In genomic region chr9:124134526-124134925, GRCh38 we compare ENCODE assay signal across 25 cellular contexts.
"Had no signal": no experiment of that assay in that cellular context is flagged by ENCODE, and none has a peak within 500 bp of the region (broad histone marks: within the 10 kb centered on the region; RNA-seq: fewer than 3 reads in every experiment).

No MANE protein-coding gene starts in this region.

- H3K9me3 ChIP-seq: testis, transverse colon had no signal

- H3K27me3 Mint-ChIP-seq: activated B cell treated with CpG ODN at 0.5 μM for 24 hours had no signal

- H3K9me3 Mint-ChIP-seq: activated B cell treated with CpG ODN at 0.5 μM for 24 hours; activated CD8-positive, alpha-beta T cell treated with anti-CD3 and anti-CD28 coated beads for 36 hours; activated naive CD4-positive, alpha-beta T cell treated with anti-CD3 and anti-CD28 coated beads for 36 hours; activated naive CD8-positive, alpha-beta T cell treated with anti-CD3 and anti-CD28 coated beads, Interleukin-2, amount 10 ng/mL, durations not matched to agents 7 days and 5 days; activated T-helper 2 cell treated with anti-CD3 and anti-CD28 coated beads, Interferon-gamma antibody, Interleukin-2, Interleukin-4, amounts not matched to agents 10 μg/mL and 5 μg/mL and 100 μg/mL, durations not matched to agents 14 hours and 24 hours and 36 hours; neural crest cell; T-helper 2 cell treated with Interferon-gamma antibody and Interleukin-4, amounts not matched to agents 5 μg/mL and 100 μg/mL, for 36 hours had no signal

- H3K4me1 Mint-ChIP-seq: activated CD8-positive, alpha-beta memory T cell treated with anti-CD3 and anti-CD28 coated beads, Interleukin-2, amount 10 ng/mL, durations not matched to agents 7 days and 5 days; activated naive CD8-positive, alpha-beta T cell treated with anti-CD3 and anti-CD28 coated beads, Interleukin-2, amount 10 ng/mL, durations not matched to agents 7 days and 5 days; neural crest cell had no signal

- H3K9ac ChIP-seq: parathyroid adenoma had no signal

- ATAC-seq: activated CD8-positive, alpha-beta memory T cell treated with anti-CD3 and anti-CD28 coated beads, Interleukin-2, amount 10 ng/mL, durations not matched to agents 7 days and 5 days; activated CD8-positive, alpha-beta T cell treated with anti-CD3 and anti-CD28 coated beads for 36 hours; naive thymus-derived CD8-positive, alpha-beta T cell had no signal

- H3K27me3 ChIP-seq: brain microvascular endothelial cell, dorsolateral prefrontal cortex, testis, transverse colon had no signal

- H3K27ac ChIP-seq: brain microvascular endothelial cell, coronary artery, dorsolateral prefrontal cortex, parathyroid adenoma, testis, transverse colon had no signal

- H3K36me3 Mint-ChIP-seq: activated CD8-positive, alpha-beta memory T cell treated with anti-CD3 and anti-CD28 coated beads, Interleukin-2, amount 10 ng/mL, durations not matched to agents 7 days and 5 days; activated naive CD8-positive, alpha-beta T cell treated with anti-CD3 and anti-CD28 coated beads, Interleukin-2, amount 10 ng/mL, durations not matched to agents 7 days and 5 days; naive thymus-derived CD8-positive, alpha-beta T cell had no signal

- H3K4me1 ChIP-seq: parathyroid adenoma, testis, transverse colon had no signal

- H3K4me3 ChIP-seq: coronary artery, dorsolateral prefrontal cortex, testis, transverse colon had no signal

- H3K27ac Mint-ChIP-seq: activated B cell treated with CpG ODN at 0.5 μM for 24 hours; activated CD8-positive, alpha-beta memory T cell treated with anti-CD3 and anti-CD28 coated beads, Interleukin-2, amount 10 ng/mL, durations not matched to agents 7 days and 5 days; activated CD8-positive, alpha-beta T cell treated with anti-CD3 and anti-CD28 coated beads for 36 hours; activated naive CD4-positive, alpha-beta T cell treated with anti-CD3 and anti-CD28 coated beads for 36 hours; activated naive CD8-positive, alpha-beta T cell treated with anti-CD3 and anti-CD28 coated beads, Interleukin-2, amount 10 ng/mL, durations not matched to agents 7 days and 5 days; activated T-helper 2 cell treated with anti-CD3 and anti-CD28 coated beads, Interferon-gamma antibody, Interleukin-2, Interleukin-4, amounts not matched to agents 10 μg/mL and 5 μg/mL and 100 μg/mL, durations not matched to agents 14 hours and 24 hours and 36 hours; T-helper 2 cell treated with Interferon-gamma antibody and Interleukin-4, amounts not matched to agents 5 μg/mL and 100 μg/mL, for 36 hours had no signal

- DNase-seq: activated B cell treated with CpG ODN at 0.5 μM for 24 hours; activated CD4-positive, alpha-beta T cell treated with anti-CD3 and anti-CD28 coated beads, Interleukin-2, amount 50 U/mL, for 1 hour; activated CD8-positive, alpha-beta memory T cell treated with anti-CD3 and anti-CD28 coated beads, Interleukin-2, amount 10 ng/mL, durations not matched to agents 7 days and 5 days; activated CD8-positive, alpha-beta T cell treated with anti-CD3 and anti-CD28 coated beads for 36 hours; activated naive CD4-positive, alpha-beta T cell treated with anti-CD3 and anti-CD28 coated beads for 36 hours; activated naive CD8-positive, alpha-beta T cell treated with anti-CD3 and anti-CD28 coated beads, Interleukin-2, amount 10 ng/mL, durations not matched to agents 7 days and 5 days; activated T-cell treated with anti-CD3 and anti-CD28 coated beads, Interleukin-2, amount 50 U/mL, for 48 hours; amniotic stem cell; brain microvascular endothelial cell; dorsolateral prefrontal cortex; effector memory CD4-positive, alpha-beta T cell; left ventricle myocardium superior; mammary epithelial cell; naive thymus-derived CD8-positive, alpha-beta T cell; occipital lobe; right cardiac atrium; stimulated activated naive CD8-positive, alpha-beta T cell treated with anti-CD3 and anti-CD28 coated beads, Interleukin-15, Interleukin-2, amounts not matched to agents 100 U/mL and 50 U/mL, for 24 hours; T-helper 1 cell; testis; transverse colon had no signal

- H3K4me3 Mint-ChIP-seq: activated B cell treated with CpG ODN at 0.5 μM for 24 hours; activated CD8-positive, alpha-beta memory T cell treated with anti-CD3 and anti-CD28 coated beads, Interleukin-2, amount 10 ng/mL, durations not matched to agents 7 days and 5 days; activated CD8-positive, alpha-beta T cell treated with anti-CD3 and anti-CD28 coated beads for 36 hours; activated naive CD4-positive, alpha-beta T cell treated with anti-CD3 and anti-CD28 coated beads for 36 hours; activated naive CD8-positive, alpha-beta T cell treated with anti-CD3 and anti-CD28 coated beads, Interleukin-2, amount 10 ng/mL, durations not matched to agents 7 days and 5 days; naive thymus-derived CD8-positive, alpha-beta T cell; neural crest cell; T-helper 2 cell treated with Interferon-gamma antibody and Interleukin-4, amounts not matched to agents 5 μg/mL and 100 μg/mL, for 36 hours had no signal

- H3K36me3 ChIP-seq: brain microvascular endothelial cell, transverse colon had no signal
